In genomic region chr12:80142640-80143039, GRCh38 we compare ENCODE assay signal across 20 cellular contexts. TPM values are rescaled to one million over a fixed set of nuclear protein-coding genes. Genes with fewer than 3 reads are reported as not detected.
A peak's percentile ranks its signal among the peaks of the same experiment; 100 is the strongest.
DNase-seq lines count a peak whose midpoint lies in the region; ATAC-seq and TF ChIP-seq lines count a peak whose summit lies in the region.
"Had no signal": no experiment of that assay in that cellular context is flagged by ENCODE, and none has a peak within 500 bp of the region (broad histone marks: within the 10 kb centered on the region; RNA-seq: fewer than 3 reads in every experiment).

No MANE protein-coding gene starts in this region.

- H3K4me1 Mint-ChIP-seq in MCF 10A (ENCODE audit: insufficient read depth, unreplicated experiment): no peaks in the 10 kb centered on the region
- H3K4me1 Mint-ChIP-seq in activated naive CD8-positive, alpha-beta T cell treated with anti-CD3 and anti-CD28 coated beads for 36 hours: peaks cover 6% of the 10 kb centered on the region
- H3K4me1 Mint-ChIP-seq: CD4-positive, CD25-positive, alpha-beta regulatory T cell had no signal

- no peaks in the 10 kb centered on the region for H3K79me2 ChIP-seq in mammary epithelial cell (ENCODE audit: insufficient read depth, low read length)

- H3K9me3 Mint-ChIP-seq in MCF 10A (ENCODE audit: unreplicated experiment): no peaks in the 10 kb centered on the region
- H3K9me3 Mint-ChIP-seq in activated naive CD8-positive, alpha-beta T cell treated with anti-CD3 and anti-CD28 coated beads for 36 hours: peaks cover 1% of the 10 kb centered on the region
- H3K9me3 Mint-ChIP-seq: GM23338 had no signal

- CTCF ChIA-PET in mammary epithelial cell (lab: Charles Lee; ENCODE audit: low non-redundant PET) (no interaction called here), MCF 10A (lab: Yijun Ruan, JAX) (no interaction called here)

- DNase-seq in mammary epithelial cell: peak; percentile 10
- no peak for DNase-seq in MCF 10A (ENCODE audit: unreplicated experiment)
- peak; percentile 19 for DNase-seq in HT1080 (ENCODE audit: low read depth)
- DNase-seq in activated naive CD8-positive, alpha-beta T cell treated with anti-CD3 and anti-CD28 coated beads for 36 hours: peak; percentile 2
- peak; percentile 4 for DNase-seq in stimulated activated naive CD8-positive, alpha-beta T cell treated with anti-CD3 and anti-CD28 coated beads, Interleukin-15, Interleukin-2, amounts not matched to agents 100 U/mL and 50 U/mL, for 24 hours
- DNase-seq in NCI-H2107 (lab: John Stamatoyannopoulos, UW): no peak
- DNase-seq: CD4-positive, CD25-positive, alpha-beta regulatory T cell; COR-L47; DMS79; HCEC 1CT; MG63; NCI-H1417; NCI-H1694 treated with DMSO at 0.1 percent for 48 hours; NCI-H446 treated with DMSO at 0.1 percent for 48 hours; NCI-H748 treated with DMSO at 0.1 percent for 48 hours; SIG-M5; SK-N-SH had no signal

- H3K27me3 Mint-ChIP-seq in MCF 10A (ENCODE audit: insufficient read depth, unreplicated experiment): no peaks in the 10 kb centered on the region
- H3K27me3 Mint-ChIP-seq in activated naive CD8-positive, alpha-beta T cell treated with anti-CD3 and anti-CD28 coated beads for 36 hours: peaks cover 3% of the 10 kb centered on the region

- peaks cover 2% of the 10 kb centered on the region for H3K27me3 ChIP-seq in mammary epithelial cell (ENCODE audit: insufficient read depth, low read length)
- H3K27me3 ChIP-seq: MG63 had no signal

- no peak overlapping the region for H3K27ac ChIP-seq in mammary epithelial cell (ENCODE audit: insufficient read depth, low read depth, low read length)
- H3K27ac ChIP-seq: KMS-11 had no signal

- no peak overlapping the region for H3K9ac ChIP-seq in mammary epithelial cell (ENCODE audit: insufficient read depth, low read length)
- H3K9ac ChIP-seq: KMS-11, SK-N-SH had no signal

- no peaks in the 10 kb centered on the region for H3K36me3 ChIP-seq in mammary epithelial cell (ENCODE audit: insufficient read depth, low read length)
- H3K36me3 ChIP-seq: MG63 had no signal

- no peaks in the 10 kb centered on the region for H3K4me1 ChIP-seq in mammary epithelial cell (ENCODE audit: insufficient read depth, low read length)

- POLR2A ChIA-PET in MCF 10A (lab: Yijun Ruan, JAX): no interaction called here

- no peaks in the 10 kb centered on the region for H3K9me3 ChIP-seq in mammary epithelial cell (replicated peaks; ENCODE audit: insufficient read depth, low read length)
- H3K9me3 ChIP-seq: MG63, SK-N-SH had no signal

- dilution Hi-C loops in mammary epithelial cell (cut with HindIII; ENCODE audit: low sequenced_read_pairs): no loop called here

- H2AFZ ChIP-seq in mammary epithelial cell (ENCODE audit: low read depth, low read length): no peak overlapping the region
- H2AFZ ChIP-seq: GM23338 had no signal

- peak; percentile 77 for ATAC-seq in stimulated activated naive CD8-positive, alpha-beta T cell treated with anti-CD3 and anti-CD28 coated beads, Interleukin-15, Interleukin-2, amounts not matched to agents 100 U/mL and 50 U/mL, for 24 hours
- no peak for ATAC-seq in HG02885 (IDR thresholded peaks at IDR 0.05; ENCODE audit: poor library complexity, unreplicated experiment)
- ATAC-seq: GM23338 had no signal

- in situ Hi-C loops in mammary epithelial cell (cut with MboI; ENCODE audit: low sequenced_read_pairs in 2 of 2): no loop called here

- H4K20me1 ChIP-seq in mammary epithelial cell (ENCODE audit: insufficient read depth, low read length): no peaks in the 10 kb centered on the region

- no peak overlapping the region for H3K4me2 ChIP-seq in mammary epithelial cell (ENCODE audit: insufficient read depth, low read depth, low read length)
- H3K4me2 ChIP-seq: GM23338, KMS-11, SK-N-SH had no signal

- no peak overlapping the region for H3K4me3 ChIP-seq in mammary epithelial cell (replicated peaks in 1 of 3; ENCODE audit: insufficient read depth in 1 of 3, low read depth in 2 of 3, low read length in 3 of 3)
- H3K4me3 ChIP-seq: GM23338, MG63 had no signal

- H3K27ac Mint-ChIP-seq in MCF 10A (ENCODE audit: low read depth, unreplicated experiment): no peak overlapping the region
- no peak overlapping the region for H3K27ac Mint-ChIP-seq in activated naive CD8-positive, alpha-beta T cell treated with anti-CD3 and anti-CD28 coated beads for 36 hours
- H3K27ac Mint-ChIP-seq: CD4-positive, CD25-positive, alpha-beta regulatory T cell; GM23338 had no signal

- BruUV-seq in mammary epithelial cell (replicated peaks; lab: Mats Ljungman, UMichigan) (no TSS peak), MCF 10A (replicated peaks; lab: Mats Ljungman, UMichigan) (no TSS peak)

- no peak for TF ChIP-seq CTCF in mammary epithelial cell (conservative IDR thresholded peaks at IDR 0.05 in 1 of 2, IDR thresholded peaks at IDR 0.05 in 1 of 2; ENCODE audit: extremely low read depth in 1 of 2, insufficient read depth in 1 of 2, low read depth in 1 of 2, low read length in 2 of 2)
- TF ChIP-seq CTCF in MCF 10A (IDR thresholded peaks at IDR 0.05; ENCODE audit: unreplicated experiment): no peak

- 59% methylated on average over 2 of the region's 2 CpGs for WGBS in mammary epithelial cell (ENCODE audit: low coverage, missing lambda C conversion rate)

- H3K4me3 Mint-ChIP-seq in MCF 10A (ENCODE audit: unreplicated experiment): no peak overlapping the region
- no peak overlapping the region for H3K4me3 Mint-ChIP-seq in activated naive CD8-positive, alpha-beta T cell treated with anti-CD3 and anti-CD28 coated beads for 36 hours
- H3K4me3 Mint-ChIP-seq: CD4-positive, CD25-positive, alpha-beta regulatory T cell; GM23338 had no signal

- intact Hi-C loops in mammary epithelial cell (cut with micrococcal nuclease): no loop called here
- intact Hi-C loops in MCF 10A (cut with micrococcal nuclease): no loop called here

- H3K36me3 Mint-ChIP-seq in MCF 10A (ENCODE audit: insufficient read depth, unreplicated experiment): no peaks in the 10 kb centered on the region
- no peaks in the 10 kb centered on the region for H3K36me3 Mint-ChIP-seq in activated naive CD8-positive, alpha-beta T cell treated with anti-CD3 and anti-CD28 coated beads for 36 hours
- H3K36me3 Mint-ChIP-seq: CD4-positive, CD25-positive, alpha-beta regulatory T cell had no signal

RNA-seq across cellular contexts. Expression of gene OTOGL, which starts 43.3 kb away (rescaled TPM):
- total RNA-seq in mammary epithelial cell (under 1 TPM in 1 of 2 donors, not detected in 1; 0.17 TPM), MCF 10A (2022) (not detected in 2 replicates)
- not detected for polyA plus RNA-seq in mammary epithelial cell
- polyA minus RNA-seq in mammary epithelial cell: not detected
- total RNA-seq in HT1080 (2014; rRNA removed; shearing (Covaris generic)): under 0.01 and 0.02 TPM in 2 replicates
- polyA plus RNA-seq in HT1080 (2015; cell fraction: cytosol; rRNA removed): 0.02 and 0.24 TPM in 2 replicates
- polyA plus RNA-seq in HT1080 (2015; cell fraction: nucleus; rRNA removed): 0.43 TPM in 2 replicates
- not detected for total RNA-seq in activated naive CD8-positive, alpha-beta T cell treated with anti-CD3 and anti-CD28 coated beads for 36 hours
- total RNA-seq: CD4-positive, CD25-positive, alpha-beta regulatory T cell had no signal
- polyA plus RNA-seq: CD4-positive, CD25-positive, alpha-beta regulatory T cell had no signal

Comparison
In these comparisons a context has a peak if more than half of its experiments do, and no peak if none do; other contexts are left out.
1. DNase-seq: peak in mammary epithelial cell (single experiment), HT1080 (single experiment), activated naive CD8-positive, alpha-beta T cell treated with anti-CD3 and anti-CD28 coated beads for 36 hours (single experiment) and stimulated activated naive CD8-positive, alpha-beta T cell treated with anti-CD3 and anti-CD28 coated beads, Interleukin-15, Interleukin-2, amounts not matched to agents 100 U/mL and 50 U/mL, for 24 hours (single experiment); none in MCF 10A (single experiment) and NCI-H2107 (single experiment).